In genomic region chr2:108364676-108365297, GRCh38 we compare ENCODE assay signal across 3 cellular contexts.
TF ChIP-seq lines count a peak whose summit lies in the region.

No MANE protein-coding gene starts in this region.

TF ChIP-seq in A549, 52 proteins besides CTCF, POLR2A, EP300 and RAD21 (continued from another document):
- no peak for TF ChIP-seq BHLHE40 (IDR thresholded peaks at IDR 0.05; ENCODE audit: low read depth, low read length)
- TF ChIP-seq NR3C1 (IDR thresholded peaks at IDR 0.05), result no peak
- peak; percentile 32 for TF ChIP-seq MAFK (IDR thresholded peaks at IDR 0.05; ENCODE audit: partially characterized antibody)

TF ChIP-seq in HEK293, 187 proteins besides CTCF, POLR2A, EP300 and RAD21:
- peak; percentile 99 for TF ChIP-seq SETDB1 (IDR thresholded peaks at IDR 0.05; ENCODE audit: insufficient read length, low read length)
- no peak for TF ChIP-seq ZNF701 (tag by site-specific recombination; IDR thresholded peaks at IDR 0.05)
- peak; percentile 88; the same call in 1 of the 2 replicates for TF ChIP-seq TRIM28 (IDR thresholded peaks at IDR 0.05; ENCODE audit: borderline replicate concordance, low read length)
TF ChIP-seq in HEK293: peak in this region for 2.

TF ChIP-seq in GM23338, 12 proteins besides CTCF, POLR2A, EP300 and RAD21 (continued from another document):
- no peak for TF ChIP-seq CREB1 (CRISPR knock-in tag; IDR thresholded peaks at IDR 0.05; ENCODE audit: low read depth)
- no peak for TF ChIP-seq NANOG (IDR thresholded peaks at IDR 0.05; ENCODE audit: borderline replicate concordance)
- no peak for TF ChIP-seq STAT1 (IDR thresholded peaks at IDR 0.05; ENCODE audit: unreplicated experiment)
- no peak for TF ChIP-seq ZNF114 (CRISPR knock-in tag; IDR thresholded peaks at IDR 0.05)
- TF ChIP-seq ZNF462 (CRISPR knock-in tag; IDR thresholded peaks at IDR 0.05), result no peak
- no peak for TF ChIP-seq ETS1 (IDR thresholded peaks at IDR 0.05)
- TF ChIP-seq EZH2phosphoT487 (IDR thresholded peaks at IDR 0.05; ENCODE audit: unreplicated experiment), result no peak
- TF ChIP-seq REST (IDR thresholded peaks at IDR 0.05; ENCODE audit: unreplicated experiment), result no peak
- TF ChIP-seq JUNB (IDR thresholded peaks at IDR 0.05; ENCODE audit: unreplicated experiment), result no peak
- TF ChIP-seq ZNF331 (CRISPR knock-in tag; IDR thresholded peaks at IDR 0.05; ENCODE audit: low read depth), result no peak
- TF ChIP-seq EZH2 (IDR thresholded peaks at IDR 0.05; ENCODE audit: low read depth, unreplicated experiment), result no peak
